ENCODE assay signal across 1 cellular context in the genomic region with DNA sequence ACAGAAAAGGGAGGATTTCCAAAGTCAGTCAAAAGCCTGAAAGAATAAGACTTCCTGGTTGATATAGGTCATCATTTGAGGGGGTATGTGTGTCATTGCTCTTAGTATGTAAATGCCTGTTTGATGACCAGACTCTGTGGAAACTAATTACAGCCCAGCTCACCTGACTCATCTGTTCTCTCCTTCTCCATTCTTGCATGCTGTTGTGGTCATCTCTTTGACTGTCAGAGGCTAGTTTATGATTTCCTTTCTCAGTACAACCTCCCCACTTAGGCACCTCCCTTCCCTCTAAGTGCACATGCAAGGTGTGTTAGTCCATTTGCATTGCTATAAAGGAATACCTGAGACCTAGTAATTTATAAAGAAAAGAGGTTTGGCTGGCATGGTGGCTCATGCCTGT.
TF ChIP-seq lines count a peak whose summit lies in the region.

No MANE protein-coding gene starts in this region.

TF ChIP-seq in IMR-90, 13 proteins besides CTCF, POLR2A, EP300 and RAD21:
- no peak for TF ChIP-seq MXI1 (IDR thresholded peaks at IDR 0.05; ENCODE audit: borderline replicate concordance, low read depth, low read length)
- no peak for TF ChIP-seq NFE2L2 (IDR thresholded peaks at IDR 0.05; ENCODE audit: low read depth, low read length)
- no peak for TF ChIP-seq RCOR1 (IDR thresholded peaks at IDR 0.05; ENCODE audit: insufficient replicate concordance, low read length)
- TF ChIP-seq BHLHE40 (IDR thresholded peaks at IDR 0.05; ENCODE audit: low read depth, low read length) = peak; percentile 64
- TF ChIP-seq FOS (IDR thresholded peaks at IDR 0.05; ENCODE audit: low read depth, low read length) = no peak
- TF ChIP-seq MAZ (IDR thresholded peaks at IDR 0.05; ENCODE audit: borderline replicate concordance, low read depth, low read length) = no peak
- no peak for TF ChIP-seq MAFK (IDR thresholded peaks at IDR 0.05; ENCODE audit: low read depth, low read length)
- no peak for TF ChIP-seq RFX5 (IDR thresholded peaks at IDR 0.05; ENCODE audit: low read depth, low read length)
- no peak for TF ChIP-seq CHD1 (IDR thresholded peaks at IDR 0.05; ENCODE audit: low read depth, low read length)
- no peak for TF ChIP-seq USF2 (IDR thresholded peaks at IDR 0.05; ENCODE audit: low read depth, low read length)
- peak; percentile 67; the same call in 1 of the 2 replicates for TF ChIP-seq CEBPB (IDR thresholded peaks at IDR 0.05; ENCODE audit: low read depth, low read length)
